8 cellular contexts compared by ENCODE assay signal in the genomic region with DNA sequence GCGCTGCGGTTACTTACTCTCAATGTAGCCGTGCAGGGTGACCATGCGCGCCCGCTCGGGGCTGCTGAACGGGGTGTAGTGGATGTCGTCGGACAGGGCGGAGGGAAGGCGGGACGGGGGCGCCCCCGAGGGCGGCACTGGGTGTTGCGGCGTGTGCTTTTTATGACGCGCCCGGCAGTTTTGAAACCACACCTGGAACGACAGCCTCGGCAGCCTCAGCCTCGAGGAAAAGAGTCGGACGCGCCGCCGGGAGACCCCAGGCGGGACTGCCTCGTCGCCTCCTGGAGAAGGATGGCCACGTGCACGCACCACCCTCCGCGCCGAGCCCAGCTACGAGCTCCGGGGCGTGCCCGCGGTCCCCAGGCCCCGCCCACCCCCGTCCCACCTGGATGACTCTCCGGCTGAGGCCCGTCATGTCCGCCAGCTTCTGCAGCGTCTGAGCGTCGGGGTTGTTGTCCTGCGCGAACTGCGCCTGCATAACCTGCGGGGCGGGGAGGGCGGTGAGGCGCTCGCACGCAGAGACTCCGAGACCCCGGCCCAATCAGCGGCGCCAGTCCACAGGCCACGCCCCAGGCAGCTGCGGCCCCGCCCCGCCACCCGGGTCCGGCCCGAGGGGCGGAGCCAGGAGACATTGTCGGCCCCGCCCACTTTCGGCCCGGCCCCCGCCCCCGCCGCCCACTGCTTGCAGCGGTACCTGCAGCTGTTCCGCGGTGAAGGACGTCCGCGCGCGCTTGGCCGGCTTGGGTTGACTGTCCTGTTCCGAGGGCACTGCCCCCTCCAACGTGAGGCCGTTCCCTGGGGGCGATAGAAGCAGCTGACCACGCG. TPM values are rescaled to one million over a fixed set of nuclear protein-coding genes. Genes with fewer than 3 reads are reported as not detected.
DNase-seq lines count a peak whose midpoint lies in the region; ATAC-seq and TF ChIP-seq lines count a peak whose summit lies in the region.

No MANE protein-coding gene starts in this region.

- CTCF ChIA-PET in Panc1 (lab: Charles Lee), result interaction anchor here (0.6 kb wide), 1 partner anchor 42 kb away, joined by 4 read pairs; no protein-coding TSS in a partner anchor

- POLR2A ChIA-PET in Panc1 (lab: Charles Lee), result no interaction called here

- H3K27me3 Mint-ChIP-seq in activated naive CD8-positive, alpha-beta T cell treated with anti-CD3 and anti-CD28 coated beads for 36 hours, result peaks cover 85% of the 10 kb centered on the region

- no peak overlapping the region for H3K27ac ChIP-seq in Panc1 (ENCODE audit: low read length)
- H3K27ac ChIP-seq in iPS-20b (ENCODE audit: low read length), result no peak overlapping the region

- in situ Hi-C loops in Panc1 (cut with HindIII; ENCODE audit: low pct_unique_long_range_greater_than_20kb, low sequenced_read_pairs), result no loop called here

- no peak overlapping the region for H3K9ac ChIP-seq in iPS-20b (ENCODE audit: low read depth, low read length)

- no peaks in the 10 kb centered on the region for H3K27me3 ChIP-seq in Panc1 (ENCODE audit: control insufficient read depth, insufficient read depth, low read length)
- H3K27me3 ChIP-seq in iPS-20b (ENCODE audit: insufficient read depth, low read length), result peaks cover 95% of the 10 kb centered on the region

- ATAC-seq in GM18502 (IDR thresholded peaks at IDR 0.05; ENCODE audit: poor library complexity, unreplicated experiment) (peak; percentile 65), Panc1 (peak; percentile 89), GM18517 (IDR thresholded peaks at IDR 0.05; ENCODE audit: unreplicated experiment) (no peak)

- no peak for TF ChIP-seq CTCF in Panc1 (IDR thresholded peaks at IDR 0.05)

- H3K36me3 Mint-ChIP-seq in activated naive CD8-positive, alpha-beta T cell treated with anti-CD3 and anti-CD28 coated beads for 36 hours, result no peaks in the 10 kb centered on the region

- no peak overlapping the region for H3K27ac Mint-ChIP-seq in activated naive CD8-positive, alpha-beta T cell treated with anti-CD3 and anti-CD28 coated beads for 36 hours

- H3K36me3 ChIP-seq in Panc1 (ENCODE audit: control insufficient read depth, insufficient read depth, low read length), result no peaks in the 10 kb centered on the region
- no peaks in the 10 kb centered on the region for H3K36me3 ChIP-seq in iPS-20b (ENCODE audit: insufficient read depth, low read depth, low read length)

- H3K9me3 Mint-ChIP-seq in activated naive CD8-positive, alpha-beta T cell treated with anti-CD3 and anti-CD28 coated beads for 36 hours, result no peaks in the 10 kb centered on the region

- intact Hi-C loops in Panc1 (cut with micrococcal nuclease; ENCODE audit: unreplicated experiment), result no loop called here

- H3K4me1 ChIP-seq in Panc1 (ENCODE audit: control insufficient read depth, insufficient read depth, low read length) (no peaks in the 10 kb centered on the region), iPS-20b (ENCODE audit: insufficient read depth, low read length) (no peaks in the 10 kb centered on the region)

- peak overlapping the region; percentile 50 for H3K4me3 Mint-ChIP-seq in activated naive CD8-positive, alpha-beta T cell treated with anti-CD3 and anti-CD28 coated beads for 36 hours

- H3K4me3 ChIP-seq in Panc1 (ENCODE audit: low read depth in 2 of 2, low read length in 2 of 2), result peak overlapping the region; percentile 32 to 46
- H3K4me3 ChIP-seq in iPS-20b (ENCODE audit: low read length), result peak overlapping the region; percentile 63

- DNase-seq in HuH-7.5 (ENCODE audit: low spot score), result peak; percentile 97
- DNase-seq in Panc1 (ENCODE audit: low read depth, low spot score), result no peak
- peak; percentile 71 for DNase-seq in activated naive CD8-positive, alpha-beta T cell treated with anti-CD3 and anti-CD28 coated beads for 36 hours
- peak; percentile 8 to 46 for DNase-seq in stimulated activated CD4-positive, alpha-beta T cell treated with anti-CD3 and anti-CD28 coated beads, Interleukin-1b, Interleukin-23, amount 100 ng/mL, for 4 hours (ENCODE audit: low read depth in 2 of 2)
- DNase-seq in cerebellum (ENCODE audit: low spot score), result no peak

- H3K4me1 Mint-ChIP-seq in activated naive CD8-positive, alpha-beta T cell treated with anti-CD3 and anti-CD28 coated beads for 36 hours, result peaks cover 13% of the 10 kb centered on the region

- H3K9me3 ChIP-seq in Panc1 (ENCODE audit: control insufficient read depth, insufficient read depth, low read depth, low read length), result no peaks in the 10 kb centered on the region
- H3K9me3 ChIP-seq in iPS-20b (ENCODE audit: insufficient read depth, low read depth, low read length), result peaks cover 5% of the 10 kb centered on the region; the same call in 1 of the 2 replicates

- no TSS peak for BruUV-seq in Panc1 (replicated peaks; lab: Mats Ljungman, UMichigan)

RNA-seq across cellular contexts. Expression of a gene that starts 15.0 kb away (rescaled TPM):
- 0.62 TPM for total RNA-seq in Panc1 (2021; ENCODE audit: unreplicated experiment)
- polyA plus RNA-seq in Panc1 (2012; ENCODE audit: insufficient read length), result 0.40 TPM
- under 1 TPM; 0.12 to 0.16 TPM for total RNA-seq in activated naive CD8-positive, alpha-beta T cell treated with anti-CD3 and anti-CD28 coated beads for 36 hours
- 1.5 TPM for total RNA-seq in cerebellum

RNA-seq across cellular contexts. Expression of a gene that starts 50.8 kb away (rescaled TPM):
- total RNA-seq in Panc1 (2021; ENCODE audit: unreplicated experiment) (19.2 TPM), cerebellum (17.5 TPM)
- 17.7 TPM for polyA plus RNA-seq in Panc1 (2012; ENCODE audit: insufficient read length)
- total RNA-seq in activated naive CD8-positive, alpha-beta T cell treated with anti-CD3 and anti-CD28 coated beads for 36 hours, result 10 to 100 TPM; 35.1 to 35.5 TPM

RNA-seq across cellular contexts. Expression of a gene that starts 50.9 kb away (rescaled TPM):
- 28.4 TPM for total RNA-seq in Panc1 (2021; ENCODE audit: unreplicated experiment)
- 12.0 TPM for polyA plus RNA-seq in Panc1 (2012; ENCODE audit: insufficient read length)
- 10 to 100 TPM; 76.9 to 84.0 TPM for total RNA-seq in activated naive CD8-positive, alpha-beta T cell treated with anti-CD3 and anti-CD28 coated beads for 36 hours
- total RNA-seq in cerebellum, result 24.0 TPM

RNA-seq across cellular contexts. Expression of a gene that starts 54.1 kb away (rescaled TPM):
- total RNA-seq in Panc1 (2021; ENCODE audit: unreplicated experiment) (not detected), cerebellum (1.5 TPM)
- not detected for polyA plus RNA-seq in Panc1 (2012; ENCODE audit: insufficient read length)
- not detected for total RNA-seq in activated naive CD8-positive, alpha-beta T cell treated with anti-CD3 and anti-CD28 coated beads for 36 hours

RNA-seq across cellular contexts. Expression of a gene that starts 54.2 kb away (rescaled TPM):
- total RNA-seq in Panc1 (2021; ENCODE audit: unreplicated experiment) (55.5 TPM), cerebellum (20.0 TPM)
- 81.9 TPM for polyA plus RNA-seq in Panc1 (2012; ENCODE audit: insufficient read length)
- 10 to 100 TPM; 55.2 to 56.4 TPM for total RNA-seq in activated naive CD8-positive, alpha-beta T cell treated with anti-CD3 and anti-CD28 coated beads for 36 hours

Comparison
In these comparisons a context has a peak if more than half of its experiments do, and no peak if none do; other contexts are left out.
1. DNase-seq: peak in HuH-7.5 (single experiment), activated naive CD8-positive, alpha-beta T cell treated with anti-CD3 and anti-CD28 coated beads for 36 hours (single experiment) and stimulated activated CD4-positive, alpha-beta T cell treated with anti-CD3 and anti-CD28 coated beads, Interleukin-1b, Interleukin-23, amount 100 ng/mL, for 4 hours (2 of 2); none in Panc1 (single experiment) and cerebellum (single experiment).